8 cellular contexts compared by ENCODE assay signal in genomic region chr13:60329221-60329983, GRCh38.
DNase-seq lines count a peak whose midpoint lies in the region; ATAC-seq, FAIRE-seq and TF ChIP-seq lines count a peak whose summit lies in the region.

No MANE protein-coding gene starts in this region.

- intact Hi-C loops in Calu3 (cut with micrococcal nuclease; ENCODE audit: unreplicated experiment) = no loop called here
- intact Hi-C loops in psoas muscle (cut with DNase I) = no loop called here

- H3K9me3 Mint-ChIP-seq in Calu3 (ENCODE audit: low read depth, unreplicated experiment) (no peaks in the 10 kb centered on the region), nephron progenitor cell (peaks cover 3% of the 10 kb centered on the region)

- H3K36me3 ChIP-seq in brain microvascular endothelial cell (replicated peaks) (no peaks in the 10 kb centered on the region), psoas muscle (ENCODE audit: insufficient read depth in 1 of 2, low read depth in 1 of 2) (no peaks in the 10 kb centered on the region)

- H3K4me3 ChIP-seq in brain microvascular endothelial cell (ENCODE audit: low read depth, low read length) = no peak overlapping the region
- no peak overlapping the region for H3K4me3 ChIP-seq in psoas muscle

- H3K27me3 ChIP-seq in brain microvascular endothelial cell (replicated peaks) (no peaks in the 10 kb centered on the region), psoas muscle (ENCODE audit: insufficient read depth in 3 of 3, low read length in 2 of 3) (no peaks in the 10 kb centered on the region)

- H3K4me3 Mint-ChIP-seq in Calu3 (ENCODE audit: low read depth, unreplicated experiment) (no peak overlapping the region), nephron progenitor cell (no peak overlapping the region)

- WGBS in psoas muscle, 3 donors = 25 to 37% (median 26%) methylated on average over 2 of the region's 2 CpGs

- no peaks in the 10 kb centered on the region for H3K9me3 ChIP-seq in psoas muscle

- peak; percentile 74 for ATAC-seq in HG03432 (IDR thresholded peaks at IDR 0.05; ENCODE audit: unreplicated experiment)
- no peak for ATAC-seq in HG02840 (IDR thresholded peaks at IDR 0.05; ENCODE audit: low FRiP score, unreplicated experiment)
- ATAC-seq in psoas muscle = no peak

- FAIRE-seq in GM19239 (lab: Jason Lieb, UNC) = peak; percentile 80

- DNase-seq in Calu3 (peak; percentile 19), GM19239 (ENCODE audit: insufficient read length, low spot score) (peak; percentile 14), NCI-H526 (lab: John Stamatoyannopoulos, UW) (peak; percentile 42 to 79), brain microvascular endothelial cell (peak; percentile 43), nephron progenitor cell (peak; percentile 45), psoas muscle (no peak)

- no peak overlapping the region for H3K27ac ChIP-seq in brain microvascular endothelial cell
- H3K27ac ChIP-seq in psoas muscle = no peak overlapping the region

- H3K4me1 Mint-ChIP-seq in Calu3 (ENCODE audit: low read depth, unreplicated experiment) = peaks cover 7% of the 10 kb centered on the region
- no peaks in the 10 kb centered on the region for H3K4me1 Mint-ChIP-seq in nephron progenitor cell

- in situ Hi-C loops in brain microvascular endothelial cell (cut with HindIII; ENCODE audit: low pct_ligation_motif_present, low sequenced_read_pairs) = no loop called here

- no peak for TF ChIP-seq CTCF in Calu3 (IDR thresholded peaks at IDR 0.05; ENCODE audit: unreplicated experiment)
- TF ChIP-seq CTCF in brain microvascular endothelial cell (IDR thresholded peaks at IDR 0.05; ENCODE audit: low read depth, low read length, missing control alignments) = peak; percentile 68
- TF ChIP-seq CTCF in nephron progenitor cell (IDR thresholded peaks at IDR 0.05) = peak; percentile 53
- TF ChIP-seq CTCF in psoas muscle (IDR thresholded peaks at IDR 0.05) = no peak

- no TSS peak for BruUV-seq in Calu3 (replicated peaks; lab: Mats Ljungman, UMichigan)

- H3K27ac Mint-ChIP-seq in Calu3 (ENCODE audit: unreplicated experiment) (no peak overlapping the region), nephron progenitor cell (no peak overlapping the region)

- H3K4me1 ChIP-seq in psoas muscle = peaks cover 4% of the 10 kb centered on the region

- CTCF ChIA-PET in Calu3 (lab: Charles Lee) = no interaction called here

- no peaks in the 10 kb centered on the region for H3K36me3 Mint-ChIP-seq in Calu3 (ENCODE audit: insufficient read depth, unreplicated experiment)
- no peaks in the 10 kb centered on the region for H3K36me3 Mint-ChIP-seq in nephron progenitor cell (ENCODE audit: low read depth)

- no peaks in the 10 kb centered on the region for H3K27me3 Mint-ChIP-seq in Calu3 (ENCODE audit: unreplicated experiment)
- no peaks in the 10 kb centered on the region for H3K27me3 Mint-ChIP-seq in nephron progenitor cell (ENCODE audit: low read depth, poor library complexity)

Comparison
In these comparisons a context has a peak if more than half of its experiments do, and no peak if none do; other contexts are left out.
1. DNase-seq: peak in Calu3 (single experiment), GM19239 (single experiment), NCI-H526 (2 of 2), brain microvascular endothelial cell (single experiment) and nephron progenitor cell (single experiment); none in psoas muscle (0 of 2).
2. CTCF ChIP-seq: peak in brain microvascular endothelial cell (single experiment) and nephron progenitor cell (single experiment); none in Calu3 (single experiment) and psoas muscle (single experiment).